8 cellular contexts compared by ENCODE assay signal in genomic region chr9:137550958-137551655, GRCh38. TPM values are rescaled to one million over a fixed set of nuclear protein-coding genes. Genes with fewer than 3 reads are reported as not detected.
DNase-seq lines count a peak whose midpoint lies in the region; ATAC-seq, FAIRE-seq and TF ChIP-seq lines count a peak whose summit lies in the region.

No MANE protein-coding gene starts in this region.

- 1% methylated on average over 37 to 61 of the region's 61 CpGs for WGBS in pancreas, 2 donors

- H3K36me3 ChIP-seq in pancreas = peaks cover 0 to under 1% (median 0%) of the 10 kb centered on the region in 3 donors

- POLR2A ChIA-PET in WTC11 (lab: Charles Lee) = interaction anchor here (0.5 to 1.0 kb wide), 3 partner anchors 9 to 173 kb away, joined by 4 to 6 read pairs (median 5); no protein-coding TSS in a partner anchor

- TF ChIP-seq CTCF in AG09309 (IDR thresholded peaks at IDR 0.05; ENCODE audit: control insufficient read depth, insufficient read depth, low read depth, low read length, missing control alignments) = peak; percentile 51
- TF ChIP-seq CTCF in WTC11 (IDR thresholded peaks at IDR 0.05) = peak; percentile 56
- TF ChIP-seq CTCF in pancreas (IDR thresholded peaks at IDR 0.05) = peak in 3 of 4 donors; percentile 8 to 32 (median 11)

- FAIRE-seq in pancreas (lab: Jason Lieb, UNC) = no peak

- CTCF ChIA-PET in WTC11 (lab: Charles Lee) = interaction anchor here (0.6 to 1.8 kb wide), 11 partner anchors 9 to 503 kb away, joined by 3 to 22 read pairs (median 4); partner anchors contain the start of genes DPH7, EHMT1 and ZMYND19

- peak overlapping the region; percentile 72 to 86 (median 78) for H3K27ac ChIP-seq in pancreas

- no peaks in the 10 kb centered on the region for H3K9me3 ChIP-seq in pancreas

- peaks cover 7% of the 10 kb centered on the region for H3K4me1 Mint-ChIP-seq in WTC11

- no peaks in the 10 kb centered on the region for H3K27me3 ChIP-seq in pancreas

- ATAC-seq in GM18519 (IDR thresholded peaks at IDR 0.05; ENCODE audit: low FRiP score, unreplicated experiment) = peak; percentile 34
- ATAC-seq in HG02970 (IDR thresholded peaks at IDR 0.05; ENCODE audit: low FRiP score, unreplicated experiment) = peak; percentile 29
- ATAC-seq in WTC11 = peak; percentile 84
- peak; percentile 36 to 59 (median 46) for ATAC-seq in pancreas
- no peak for ATAC-seq in HG03378 (IDR thresholded peaks at IDR 0.05; ENCODE audit: unreplicated experiment)

- DNase-seq in AG09309 (ENCODE audit: low read depth) (no peak), NCI-H2029 (lab: John Stamatoyannopoulos, UW) (peak; percentile 91), WTC11 (ENCODE audit: low spot score) (peak; percentile 93), foreskin melanocyte (peak; percentile 24), pancreas (peak in 4 of 6 donors; percentile 50 to 89 (median 74))

- no peaks in the 10 kb centered on the region; the same call in 1 of the 2 replicates for H3K27me3 Mint-ChIP-seq in WTC11 (ENCODE audit: low read depth)

- peaks cover 40% of the 10 kb centered on the region for H3K36me3 Mint-ChIP-seq in WTC11

- H3K4me3 ChIP-seq in AG09309 (ENCODE audit: control insufficient read depth, low read depth, low read length) = peak overlapping the region; percentile 57
- peak overlapping the region; percentile 42 to 93 (median 76) for H3K4me3 ChIP-seq in pancreas

- H3K9me3 Mint-ChIP-seq in WTC11 = peaks cover 14% of the 10 kb centered on the region

- H3K27ac Mint-ChIP-seq in WTC11 = no peak overlapping the region

- intact Hi-C loops in pancreas (cut with DNase I) = no loop called here

- peak overlapping the region; percentile 41 for H3K4me3 Mint-ChIP-seq in WTC11

- H3K4me1 ChIP-seq in pancreas = peaks cover 0 to 6% (median 3%) of the 10 kb centered on the region in 3 donors

TF ChIP-seq in WTC11, 78 proteins besides CTCF, POLR2A, EP300 and RAD21:
- TF ChIP-seq MLX (CRISPR knock-in tag; IDR thresholded peaks at IDR 0.05) = no peak
- peak; percentile 25; the same call in 1 of the 2 replicates for TF ChIP-seq MAX (CRISPR knock-in tag; IDR thresholded peaks at IDR 0.05)
- no peak for TF ChIP-seq ERG (CRISPR knock-in tag; IDR thresholded peaks at IDR 0.05)
- TF ChIP-seq HMGXB4 (CRISPR knock-in tag; IDR thresholded peaks at IDR 0.05) = peak; percentile 74; the same call in 1 of the 2 replicates

RNA-seq across cellular contexts. Expression of gene MRPL41, which starts 0.6 kb away (rescaled TPM):
- total RNA-seq in WTC11 (2021) (70.1 to 79.4 TPM (median 74.8 TPM) in 3 replicates), pancreas (10 to 100 TPM; 16.6 to 30.1 (median 19.0) TPM)
- 10 to 100 TPM; 49.6 to 74.1 TPM for polyA plus RNA-seq in pancreas

RNA-seq across cellular contexts. Expression of gene PNPLA7, which starts 0.9 kb away (rescaled TPM):
- 1.3 to 1.6 TPM (median 1.6 TPM) in 3 replicates for total RNA-seq in WTC11 (2021)
- total RNA-seq in pancreas = 10 to 100 TPM in 5 of 6 donors, 1 to 10 TPM in 1; 7.1 to 23.8 (median 17.7) TPM
- polyA plus RNA-seq in pancreas = 10 to 100 TPM; 62.8 to 71.8 TPM

RNA-seq across cellular contexts. Expression of gene DPH7, which starts 27.6 kb away (rescaled TPM):
- total RNA-seq in WTC11 (2021) (40.3 to 43.9 TPM (median 40.5 TPM) in 3 replicates), pancreas (10 to 100 TPM; 16.7 to 27.4 (median 21.5) TPM)
- polyA plus RNA-seq in pancreas = 100 to 1,000 TPM; 107 to 174 TPM

RNA-seq across cellular contexts. Expression of gene ZMYND19, which starts 39.2 kb away (rescaled TPM):
- total RNA-seq in WTC11 (2021) (61.9 to 77.9 TPM (median 63.8 TPM) in 3 replicates), pancreas (10 to 100 TPM in 1 of 6 donors, 1 to 10 TPM in 5; 6.1 to 11.1 (median 9.1) TPM)
- 10 to 100 TPM; 18.0 to 18.6 TPM for polyA plus RNA-seq in pancreas

RNA-seq across cellular contexts. Expression of gene ARRDC1, which starts 54.4 kb away (rescaled TPM):
- total RNA-seq in WTC11 (2021) (41.2 to 48.3 TPM (median 41.3 TPM) in 3 replicates), pancreas (10 to 100 TPM; 20.9 to 39.3 (median 24.3) TPM)
- 100 to 1,000 TPM; 117 to 161 TPM for polyA plus RNA-seq in pancreas
